ENCODE assay signal across 1 cellular context in the genomic region with DNA sequence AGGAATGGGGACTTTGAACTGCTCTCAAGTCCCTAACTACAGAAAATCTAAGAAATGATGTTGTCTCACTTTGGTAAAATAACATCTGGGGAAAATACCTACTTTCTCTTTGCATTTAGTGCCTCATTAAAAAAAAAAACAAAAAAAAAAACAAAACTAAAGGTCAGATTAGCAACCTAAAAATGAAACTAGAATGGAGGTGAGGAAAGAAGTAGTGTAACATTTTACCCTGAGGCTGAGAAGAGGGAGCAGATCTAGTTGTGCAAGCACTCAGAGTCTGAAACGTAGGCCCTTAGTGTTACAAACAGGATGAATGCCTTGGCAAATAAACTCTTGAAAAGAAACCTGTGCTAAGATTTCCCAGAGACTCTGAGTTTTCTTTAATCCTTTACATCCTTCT.
TF ChIP-seq lines count a peak whose summit lies in the region.

No MANE protein-coding gene starts in this region.

TF ChIP-seq in GM12878, 131 proteins besides CTCF, POLR2A, EP300 and RAD21 (continued from another document):
- TF ChIP-seq, protein P1, sequence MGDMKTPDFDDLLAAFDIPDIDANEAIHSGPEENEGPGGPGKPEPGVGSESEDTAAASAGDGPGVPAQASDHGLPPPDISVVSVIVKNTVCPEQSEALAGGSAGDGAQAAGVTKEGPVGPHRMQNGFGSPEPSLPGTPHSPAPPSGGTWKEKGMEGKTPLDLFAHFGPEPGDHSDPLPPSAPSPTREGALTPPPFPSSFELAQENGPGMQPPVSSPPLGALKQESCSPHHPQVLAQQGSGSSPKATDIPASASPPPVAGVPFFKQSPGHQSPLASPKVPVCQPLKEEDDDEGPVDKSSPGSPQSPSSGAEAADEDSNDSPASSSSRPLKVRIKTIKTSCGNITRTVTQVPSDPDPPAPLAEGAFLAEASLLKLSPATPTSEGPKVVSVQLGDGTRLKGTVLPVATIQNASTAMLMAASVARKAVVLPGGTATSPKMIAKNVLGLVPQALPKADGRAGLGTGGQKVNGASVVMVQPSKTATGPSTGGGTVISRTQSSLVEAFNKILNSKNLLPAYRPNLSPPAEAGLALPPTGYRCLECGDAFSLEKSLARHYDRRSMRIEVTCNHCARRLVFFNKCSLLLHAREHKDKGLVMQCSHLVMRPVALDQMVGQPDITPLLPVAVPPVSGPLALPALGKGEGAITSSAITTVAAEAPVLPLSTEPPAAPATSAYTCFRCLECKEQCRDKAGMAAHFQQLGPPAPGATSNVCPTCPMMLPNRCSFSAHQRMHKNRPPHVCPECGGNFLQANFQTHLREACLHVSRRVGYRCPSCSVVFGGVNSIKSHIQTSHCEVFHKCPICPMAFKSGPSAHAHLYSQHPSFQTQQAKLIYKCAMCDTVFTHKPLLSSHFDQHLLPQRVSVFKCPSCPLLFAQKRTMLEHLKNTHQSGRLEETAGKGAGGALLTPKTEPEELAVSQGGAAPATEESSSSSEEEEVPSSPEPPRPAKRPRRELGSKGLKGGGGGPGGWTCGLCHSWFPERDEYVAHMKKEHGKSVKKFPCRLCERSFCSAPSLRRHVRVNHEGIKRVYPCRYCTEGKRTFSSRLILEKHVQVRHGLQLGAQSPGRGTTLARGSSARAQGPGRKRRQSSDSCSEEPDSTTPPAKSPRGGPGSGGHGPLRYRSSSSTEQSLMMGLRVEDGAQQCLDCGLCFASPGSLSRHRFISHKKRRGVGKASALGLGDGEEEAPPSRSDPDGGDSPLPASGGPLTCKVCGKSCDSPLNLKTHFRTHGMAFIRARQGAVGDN (IDR thresholded peaks at IDR 0.05), result no peak
- TF ChIP-seq STAT3 (IDR thresholded peaks at IDR 0.05; ENCODE audit: low read depth, low read length), result no peak
- peak; percentile 50; the same call in 1 of the 2 replicates for TF ChIP-seq MTA2 (IDR thresholded peaks at IDR 0.05; ENCODE audit: low read depth)
- TF ChIP-seq, protein P2, sequence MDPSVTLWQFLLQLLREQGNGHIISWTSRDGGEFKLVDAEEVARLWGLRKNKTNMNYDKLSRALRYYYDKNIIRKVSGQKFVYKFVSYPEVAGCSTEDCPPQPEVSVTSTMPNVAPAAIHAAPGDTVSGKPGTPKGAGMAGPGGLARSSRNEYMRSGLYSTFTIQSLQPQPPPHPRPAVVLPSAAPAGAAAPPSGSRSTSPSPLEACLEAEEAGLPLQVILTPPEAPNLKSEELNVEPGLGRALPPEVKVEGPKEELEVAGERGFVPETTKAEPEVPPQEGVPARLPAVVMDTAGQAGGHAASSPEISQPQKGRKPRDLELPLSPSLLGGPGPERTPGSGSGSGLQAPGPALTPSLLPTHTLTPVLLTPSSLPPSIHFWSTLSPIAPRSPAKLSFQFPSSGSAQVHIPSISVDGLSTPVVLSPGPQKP (IDR thresholded peaks at IDR 0.05; ENCODE audit: low read depth, low read length), result no peak
- TF ChIP-seq ZNF274 (IDR thresholded peaks at IDR 0.05; ENCODE audit: insufficient read depth, insufficient read length), result no peak
- TF ChIP-seq CREM (IDR thresholded peaks at IDR 0.05; ENCODE audit: low read depth), result no peak
- no peak for TF ChIP-seq SMC3 (IDR thresholded peaks at IDR 0.05; ENCODE audit: borderline replicate concordance, low read length)
- TF ChIP-seq, protein P3, sequence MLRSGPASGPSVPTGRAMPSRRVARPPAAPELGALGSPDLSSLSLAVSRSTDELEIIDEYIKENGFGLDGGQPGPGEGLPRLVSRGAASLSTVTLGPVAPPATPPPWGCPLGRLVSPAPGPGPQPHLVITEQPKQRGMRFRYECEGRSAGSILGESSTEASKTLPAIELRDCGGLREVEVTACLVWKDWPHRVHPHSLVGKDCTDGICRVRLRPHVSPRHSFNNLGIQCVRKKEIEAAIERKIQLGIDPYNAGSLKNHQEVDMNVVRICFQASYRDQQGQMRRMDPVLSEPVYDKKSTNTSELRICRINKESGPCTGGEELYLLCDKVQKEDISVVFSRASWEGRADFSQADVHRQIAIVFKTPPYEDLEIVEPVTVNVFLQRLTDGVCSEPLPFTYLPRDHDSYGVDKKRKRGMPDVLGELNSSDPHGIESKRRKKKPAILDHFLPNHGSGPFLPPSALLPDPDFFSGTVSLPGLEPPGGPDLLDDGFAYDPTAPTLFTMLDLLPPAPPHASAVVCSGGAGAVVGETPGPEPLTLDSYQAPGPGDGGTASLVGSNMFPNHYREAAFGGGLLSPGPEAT (IDR thresholded peaks at IDR 0.05; ENCODE audit: low read depth), result peak; percentile 22; the same call in 1 of the 2 replicates
- no peak for TF ChIP-seq ZNF622 (IDR thresholded peaks at IDR 0.05)
- TF ChIP-seq, protein P4, sequence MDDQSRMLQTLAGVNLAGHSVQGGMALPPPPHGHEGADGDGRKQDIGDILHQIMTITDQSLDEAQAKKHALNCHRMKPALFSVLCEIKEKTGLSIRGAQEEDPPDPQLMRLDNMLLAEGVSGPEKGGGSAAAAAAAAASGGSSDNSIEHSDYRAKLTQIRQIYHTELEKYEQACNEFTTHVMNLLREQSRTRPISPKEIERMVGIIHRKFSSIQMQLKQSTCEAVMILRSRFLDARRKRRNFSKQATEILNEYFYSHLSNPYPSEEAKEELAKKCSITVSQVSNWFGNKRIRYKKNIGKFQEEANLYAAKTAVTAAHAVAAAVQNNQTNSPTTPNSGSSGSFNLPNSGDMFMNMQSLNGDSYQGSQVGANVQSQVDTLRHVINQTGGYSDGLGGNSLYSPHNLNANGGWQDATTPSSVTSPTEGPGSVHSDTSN (IDR thresholded peaks at IDR 0.05; ENCODE audit: insufficient replicate concordance, low read depth, low read length), result no peak
- TF ChIP-seq CHD2 (IDR thresholded peaks at IDR 0.05; ENCODE audit: borderline replicate concordance, low read depth, low read length), result no peak
- TF ChIP-seq ZNF384 (IDR thresholded peaks at IDR 0.05; ENCODE audit: borderline replicate concordance, low read depth, low read length), result peak; percentile 87
- no peak for TF ChIP-seq SP1 (IDR thresholded peaks at IDR 0.05; ENCODE audit: low read depth, low read length)
- TF ChIP-seq TARDBP (IDR thresholded peaks at IDR 0.05; ENCODE audit: borderline replicate concordance), result no peak
- no peak for TF ChIP-seq MXI1 (IDR thresholded peaks at IDR 0.05; ENCODE audit: low read depth, low read length)
